In genomic region chr10:405648-406047, GRCh38 we compare ENCODE assay signal across 1 cellular context.
TF ChIP-seq lines count a peak whose summit lies in the region.

No MANE protein-coding gene starts in this region.

TF ChIP-seq in IMR-90, 13 proteins besides CTCF, POLR2A, EP300 and RAD21:
- TF ChIP-seq SMC3 (IDR thresholded peaks at IDR 0.05; ENCODE audit: low read depth, low read length) (no peak), FOS (IDR thresholded peaks at IDR 0.05; ENCODE audit: low read depth, low read length) (no peak)
